Comparison of ENCODE assay signal across 9 cellular contexts in genomic region chr9:123266655-123267421, GRCh38. TPM values are rescaled to one million over a fixed set of nuclear protein-coding genes. Genes with fewer than 3 reads are reported as not detected.
DNase-seq lines count a peak whose midpoint lies in the region; ATAC-seq and TF ChIP-seq lines count a peak whose summit lies in the region.
"Had no signal": no experiment of that assay in that cellular context is flagged by ENCODE, and none has a peak within 500 bp of the region (broad histone marks: within the 10 kb centered on the region; RNA-seq: fewer than 3 reads in every experiment).

No MANE protein-coding gene starts in this region.

- DNase-seq in activated T-cell treated with anti-CD3 and anti-CD28 coated beads, Interleukin-2, amount 50 U/mL, for 24 hours = no peak
- DNase-seq in activated T-cell treated with anti-CD3 and anti-CD28 coated beads, Interleukin-2, amount 50 U/mL, for 48 hours = no peak
- DNase-seq in WTC11 (ENCODE audit: low spot score) = no peak
- no peak for DNase-seq in stimulated activated naive CD8-positive, alpha-beta T cell treated with anti-CD3 and anti-CD28 coated beads, Interleukin-15, amount 100 ng/mL, for 72 hours
- no peak for DNase-seq in GM10266 (ENCODE audit: extremely low spot score)
- DNase-seq: NCI-H2081 had no signal

- CTCF ChIA-PET in WTC11 (lab: Charles Lee) = no interaction called here

- H3K9me3 ChIP-seq in iPS-18c (ENCODE audit: control insufficient read depth, insufficient read depth, low read length) = peaks cover 3% of the 10 kb centered on the region

- peaks cover 50% of the 10 kb centered on the region for H3K4me1 Mint-ChIP-seq in activated T-cell treated with anti-CD3 and anti-CD28 coated beads, Interleukin-2, amount 50 U/mL, for 24 hours (ENCODE audit: low read depth)
- H3K4me1 Mint-ChIP-seq in WTC11 = peaks cover 57% of the 10 kb centered on the region
- H3K4me1 Mint-ChIP-seq in stimulated activated naive CD8-positive, alpha-beta T cell treated with anti-CD3 and anti-CD28 coated beads, Interleukin-15, amount 100 ng/mL, for 72 hours = peaks cover 52% of the 10 kb centered on the region

- peak overlapping the region; percentile 75 for H3K4me3 Mint-ChIP-seq in activated T-cell treated with anti-CD3 and anti-CD28 coated beads, Interleukin-2, amount 50 U/mL, for 24 hours
- H3K4me3 Mint-ChIP-seq in WTC11 = peak overlapping the region; percentile 77
- H3K4me3 Mint-ChIP-seq in stimulated activated naive CD8-positive, alpha-beta T cell treated with anti-CD3 and anti-CD28 coated beads, Interleukin-15, amount 100 ng/mL, for 72 hours = peak overlapping the region; percentile 56 to 87

- ATAC-seq in WTC11 = no peak
- no peak for ATAC-seq in stimulated activated naive CD8-positive, alpha-beta T cell treated with anti-CD3 and anti-CD28 coated beads, Interleukin-15, amount 100 ng/mL, for 72 hours
- no peak for ATAC-seq in GM18909 (IDR thresholded peaks at IDR 0.05; ENCODE audit: poor library complexity, unreplicated experiment)
- no peak for ATAC-seq in GM21447 (IDR thresholded peaks at IDR 0.05; ENCODE audit: unreplicated experiment)

- H3K36me3 Mint-ChIP-seq in activated T-cell treated with anti-CD3 and anti-CD28 coated beads, Interleukin-2, amount 50 U/mL, for 24 hours (ENCODE audit: low read depth) = no peaks in the 10 kb centered on the region
- no peaks in the 10 kb centered on the region for H3K36me3 Mint-ChIP-seq in WTC11

- peak overlapping the region; percentile 77; the same call in 1 of the 2 replicates for H3K4me3 ChIP-seq in iPS-18c (ENCODE audit: insufficient read depth, low read depth, low read length)

- H3K27ac Mint-ChIP-seq in activated T-cell treated with anti-CD3 and anti-CD28 coated beads, Interleukin-2, amount 50 U/mL, for 24 hours = peak overlapping the region; percentile 9
- peak overlapping the region; percentile 7; the same call in 1 of the 2 replicates for H3K27ac Mint-ChIP-seq in WTC11
- H3K27ac Mint-ChIP-seq in stimulated activated naive CD8-positive, alpha-beta T cell treated with anti-CD3 and anti-CD28 coated beads, Interleukin-15, amount 100 ng/mL, for 72 hours = peak overlapping the region in 1 of 2 donors; percentile 43

- no peaks in the 10 kb centered on the region for H3K27me3 Mint-ChIP-seq in activated T-cell treated with anti-CD3 and anti-CD28 coated beads, Interleukin-2, amount 50 U/mL, for 24 hours
- no peaks in the 10 kb centered on the region; the same call in 1 of the 2 replicates for H3K27me3 Mint-ChIP-seq in WTC11 (ENCODE audit: low read depth)
- H3K27me3 Mint-ChIP-seq in stimulated activated naive CD8-positive, alpha-beta T cell treated with anti-CD3 and anti-CD28 coated beads, Interleukin-15, amount 100 ng/mL, for 72 hours = no peaks in the 10 kb centered on the region

- TF ChIP-seq CTCF in WTC11 (IDR thresholded peaks at IDR 0.05) = no peak
- no peak for TF ChIP-seq CTCF in GM10266 (IDR thresholded peaks at IDR 0.05; ENCODE audit: control insufficient read depth, insufficient read depth, low read depth, missing control alignments)

- POLR2A ChIA-PET in WTC11 (lab: Charles Lee) = no interaction called here

- H3K9me3 Mint-ChIP-seq in activated T-cell treated with anti-CD3 and anti-CD28 coated beads, Interleukin-2, amount 50 U/mL, for 24 hours = no peaks in the 10 kb centered on the region
- H3K9me3 Mint-ChIP-seq in WTC11 = no peaks in the 10 kb centered on the region
- H3K9me3 Mint-ChIP-seq in stimulated activated naive CD8-positive, alpha-beta T cell treated with anti-CD3 and anti-CD28 coated beads, Interleukin-15, amount 100 ng/mL, for 72 hours = no peaks in the 10 kb centered on the region

TF ChIP-seq in WTC11, 78 proteins besides CTCF, POLR2A, EP300 and RAD21:
- TF ChIP-seq FOXP1 (CRISPR knock-in tag; IDR thresholded peaks at IDR 0.05; ENCODE audit: borderline replicate concordance) (no peak), RORB (CRISPR knock-in tag; IDR thresholded peaks at IDR 0.05) (no peak), PRDM15 (CRISPR knock-in tag; IDR thresholded peaks at IDR 0.05) (0 out of 2 replicates have a peak, but pooled peaks have one; percentile 10)
TF ChIP-seq in WTC11: peak in this region for 1.

RNA-seq across cellular contexts. Expression of gene STRBP, which starts 1.5 kb away (rescaled TPM):
- total RNA-seq in WTC11 (2021) = 90.9 to 102 TPM (median 96.3 TPM) in 3 replicates
